ENCODE assay signal across 8 cellular contexts in the genomic region with DNA sequence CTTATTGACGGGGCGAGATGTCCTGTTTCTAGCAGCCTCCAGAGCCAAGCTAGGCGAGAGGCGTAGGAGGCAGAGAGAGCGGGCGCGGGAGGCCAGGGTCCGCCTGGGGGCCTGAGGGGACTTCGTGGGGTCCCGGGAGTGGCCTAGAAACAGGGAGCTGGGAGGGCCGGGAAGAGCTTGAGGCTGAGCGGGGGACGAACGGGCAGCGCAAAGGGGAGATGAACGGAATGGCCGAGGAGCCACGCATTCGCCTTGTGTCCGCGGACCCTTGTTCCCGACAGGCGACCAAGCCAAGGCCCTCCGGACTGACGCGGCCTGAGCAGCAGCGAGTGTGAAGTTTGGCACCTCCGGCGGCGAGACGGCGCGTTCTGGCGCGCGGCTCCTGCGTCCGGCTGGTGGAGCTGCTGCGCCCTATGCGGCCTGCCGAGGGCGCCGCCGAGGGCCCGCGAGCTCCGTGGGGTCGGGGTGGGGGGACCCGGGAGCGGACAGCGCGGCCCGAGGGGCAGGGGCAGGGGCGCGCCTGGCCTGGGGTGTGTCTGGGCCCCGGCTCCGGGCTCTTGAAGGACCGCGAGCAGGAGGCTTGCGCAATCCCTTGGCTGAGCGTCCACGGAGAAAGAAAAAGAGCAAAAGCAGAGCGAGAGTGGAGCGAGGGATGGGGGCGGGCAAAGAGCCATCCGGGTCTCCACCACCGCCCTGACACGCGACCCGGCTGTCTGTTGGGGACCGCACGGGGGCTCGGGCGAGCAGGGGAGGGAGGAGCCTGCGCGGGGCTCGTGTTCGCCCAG. TPM values are rescaled to one million over a fixed set of nuclear protein-coding genes. Genes with fewer than 3 reads are reported as not detected.
DNase-seq lines count a peak whose midpoint lies in the region; ATAC-seq and TF ChIP-seq lines count a peak whose summit lies in the region.

No MANE protein-coding gene starts in this region.

- TF ChIP-seq CTCF in H9 (conservative IDR thresholded peaks at IDR 0.05) (peak; percentile 47), foreskin fibroblast (IDR thresholded peaks at IDR 0.05; ENCODE audit: low read depth, low read length) (no peak)

- no CpG with 5 or more reads among the region's 78 CpGs for WGBS in H9 (ENCODE audit: extremely low coverage, insufficient read length, low lambda C conversion rate)

- no peaks in the 10 kb centered on the region for H3K79me1 ChIP-seq in H9 (ENCODE audit: insufficient read depth, low read depth, low read length, poor library complexity, severe bottlenecking)

- peaks cover 46% of the 10 kb centered on the region for H3K23me2 ChIP-seq in H9 (ENCODE audit: insufficient read length, low read depth, low read length, poor library complexity, severe bottlenecking)

- H3K9me3 Mint-ChIP-seq in H9: peaks cover 2 to 5% of the 10 kb centered on the region in 2 experiments; a peak in 1 of 5 replicates
- H3K9me3 Mint-ChIP-seq in activated CD8-positive, alpha-beta memory T cell treated with anti-CD3 and anti-CD28 coated beads, Interleukin-2, amount 10 ng/mL, durations not matched to agents 7 days and 5 days (ENCODE audit: low read depth): no peaks in the 10 kb centered on the region

- H3K79me2 ChIP-seq in ACC112 (ENCODE audit: control insufficient read depth, insufficient read depth, low read length, unreplicated experiment): peaks cover 13% of the 10 kb centered on the region
- H3K79me2 ChIP-seq in H9 (ENCODE audit: insufficient read depth, low read length): no peaks in the 10 kb centered on the region

- CTCF ChIA-PET in activated CD8-positive, alpha-beta memory T cell treated with anti-CD3 and anti-CD28 coated beads, Interleukin-2, amount 10 ng/mL, durations not matched to agents 7 days and 5 days (lab: Charles Lee): interaction anchor here (0.7 to 4.0 kb wide), 26 partner anchors 12 to 422 kb away, joined by 3 to 44 read pairs (median 5); a partner anchor contains a TSS

- H3K27ac ChIP-seq in ACC112 (ENCODE audit: low read depth, low read length): no peak overlapping the region
- no peak overlapping the region for H3K27ac ChIP-seq in H9 (ENCODE audit: insufficient read length, low read depth, low read length)

- no peak overlapping the region for H2BK5ac ChIP-seq in H9 (ENCODE audit: insufficient read length, low read length)

- H3K9me3 ChIP-seq in H9 (ENCODE audit: control insufficient read depth, low read depth, low read length): no peaks in the 10 kb centered on the region

- peaks cover 39% of the 10 kb centered on the region for H3K27me3 ChIP-seq in ACC112 (ENCODE audit: insufficient read depth, low read length)
- peaks cover 63% of the 10 kb centered on the region for H3K27me3 ChIP-seq in H9 (ENCODE audit: insufficient read depth, low read length)

- no peak overlapping the region for H2BK12ac ChIP-seq in H9 (ENCODE audit: insufficient read length, low read depth, low read length)

- H3K4me1 ChIP-seq in ACC112 (ENCODE audit: control insufficient read depth, insufficient read depth, low read length, unreplicated experiment) (peaks cover 21% of the 10 kb centered on the region), H9 (ENCODE audit: insufficient read depth, low read length) (no peaks in the 10 kb centered on the region)

- H2BK20ac ChIP-seq in H9 (ENCODE audit: low read depth, low read length, poor library complexity, severe bottlenecking): no peak overlapping the region

- peaks cover 90% of the 10 kb centered on the region for H3K27me3 Mint-ChIP-seq in H9 (ENCODE audit: low read depth)
- H3K27me3 Mint-ChIP-seq in activated CD8-positive, alpha-beta memory T cell treated with anti-CD3 and anti-CD28 coated beads, Interleukin-2, amount 10 ng/mL, durations not matched to agents 7 days and 5 days: peaks cover 42% of the 10 kb centered on the region

- H3T11ph ChIP-seq in H9 (ENCODE audit: low read length): no peak overlapping the region

- peak overlapping the region; percentile 66 for H2AFZ ChIP-seq in ACC112 (ENCODE audit: low read length, unreplicated experiment)
- no peak overlapping the region for H2AFZ ChIP-seq in H9 (ENCODE audit: low read length)

- no peaks in the 10 kb centered on the region for H4K20me1 ChIP-seq in H9 (ENCODE audit: control insufficient read depth, insufficient read depth, insufficient read length)

- H3K36me3 Mint-ChIP-seq in H9 (ENCODE audit: insufficient read depth in 1 of 3, low read depth in 3 of 3): no peaks in the 10 kb centered on the region; a peak in 1 of 7 replicates
- peaks cover 14% of the 10 kb centered on the region for H3K36me3 Mint-ChIP-seq in activated CD8-positive, alpha-beta memory T cell treated with anti-CD3 and anti-CD28 coated beads, Interleukin-2, amount 10 ng/mL, durations not matched to agents 7 days and 5 days

- H3K4me3 Mint-ChIP-seq in H9: peak overlapping the region; percentile 12 to 63; a peak in 3 of 5 replicates
- peak overlapping the region; percentile 41 for H3K4me3 Mint-ChIP-seq in activated CD8-positive, alpha-beta memory T cell treated with anti-CD3 and anti-CD28 coated beads, Interleukin-2, amount 10 ng/mL, durations not matched to agents 7 days and 5 days

- H2BK15ac ChIP-seq in H9 (ENCODE audit: low read depth, low read length): no peak overlapping the region

- H3K36me3 ChIP-seq in ACC112 (ENCODE audit: insufficient read depth, low read length): no peaks in the 10 kb centered on the region

- peaks cover 26 to 40% of the 10 kb centered on the region in 2 experiments for H3K4me1 Mint-ChIP-seq in H9
- H3K4me1 Mint-ChIP-seq in activated CD8-positive, alpha-beta memory T cell treated with anti-CD3 and anti-CD28 coated beads, Interleukin-2, amount 10 ng/mL, durations not matched to agents 7 days and 5 days: peaks cover 32% of the 10 kb centered on the region

- H3K23ac ChIP-seq in H9 (ENCODE audit: insufficient read length, low read depth, low read length): no peak overlapping the region

- peak; percentile 74 for DNase-seq in H9
- no peak for DNase-seq in activated CD8-positive, alpha-beta memory T cell treated with anti-CD3 and anti-CD28 coated beads, Interleukin-2, amount 10 ng/mL, durations not matched to agents 7 days and 5 days
- peak; percentile 26 to 71 for DNase-seq in foreskin fibroblast
- peak; percentile 91 for DNase-seq in posterior vena cava (ENCODE audit: low spot score)
- DNase-seq in kidney tubule cell (ENCODE audit: low spot score): no peak
- no peak for DNase-seq in stimulated activated CD4-positive, alpha-beta T cell treated with anti-CD3 and anti-CD28 coated beads, Interleukin-4, amount 100 ng/mL, for 24 hours

- H3K18ac ChIP-seq in H9 (ENCODE audit: insufficient read length, low read depth, low read length): peak overlapping the region; percentile 0

- no peak overlapping the region for H3K56ac ChIP-seq in H9 (ENCODE audit: insufficient read length, low read depth, low read length)

- no peak overlapping the region for H4K5ac ChIP-seq in H9 (ENCODE audit: insufficient read length, low read depth, low read length)

- no peak overlapping the region for H3K14ac ChIP-seq in H9 (ENCODE audit: insufficient read depth, low read length)

- H4K91ac ChIP-seq in H9 (ENCODE audit: insufficient read length, low read depth, low read length): no peak overlapping the region

- H2AK5ac ChIP-seq in H9 (ENCODE audit: insufficient read length, low read length): no peak overlapping the region

- H3K4ac ChIP-seq in H9 (ENCODE audit: low read depth, low read length): no peak overlapping the region

- no peak for ATAC-seq in activated CD8-positive, alpha-beta memory T cell treated with anti-CD3 and anti-CD28 coated beads, Interleukin-2, amount 10 ng/mL, durations not matched to agents 7 days and 5 days
- no peak for ATAC-seq in HG03432 (IDR thresholded peaks at IDR 0.05; ENCODE audit: unreplicated experiment)

- intact Hi-C loops in posterior vena cava (cut with DNase I): loop anchor here in 1 of 2 donors (10.0 kb wide), 1 partner anchor 46 kb away; a partner anchor contains a TSS

- no peak overlapping the region for H3K27ac Mint-ChIP-seq in H9
- H3K27ac Mint-ChIP-seq in activated CD8-positive, alpha-beta memory T cell treated with anti-CD3 and anti-CD28 coated beads, Interleukin-2, amount 10 ng/mL, durations not matched to agents 7 days and 5 days: no peak overlapping the region

- no peak overlapping the region for H2BK120ac ChIP-seq in H9 (ENCODE audit: low read depth, low read length, poor library complexity, severe bottlenecking)

- no peak overlapping the region for H3K9ac ChIP-seq in H9 (ENCODE audit: extremely low read depth, insufficient read length, low read length)

- no peak overlapping the region for H3K4me2 ChIP-seq in H9 (ENCODE audit: insufficient read depth, insufficient read length, low read length)

- H4K8ac ChIP-seq in H9 (replicated peaks; ENCODE audit: insufficient read length, low read depth, low read length): no peak overlapping the region

- H3K4me3 ChIP-seq in ACC112 (ENCODE audit: low read depth, low read length) (peak overlapping the region; percentile 74), foreskin fibroblast (ENCODE audit: low read depth in 1 of 2, low read length in 2 of 2) (peak overlapping the region; percentile 29 to 42)

RNA-seq across cellular contexts. Expression of a gene that starts 1.2 kb away (rescaled TPM):
- total RNA-seq in H9 (2021): 5.1 and 6.2 TPM in 2 replicates
- total RNA-seq in activated CD8-positive, alpha-beta memory T cell treated with anti-CD3 and anti-CD28 coated beads, Interleukin-2, amount 10 ng/mL, durations not matched to agents 7 days and 5 days: 10 to 100 TPM; 28.3 to 36.7 TPM
- 10 to 100 TPM; 11.5 to 14.4 TPM for total RNA-seq in posterior vena cava

RNA-seq across cellular contexts. Expression of a gene that starts 43.5 kb away (rescaled TPM):
- total RNA-seq in H9 (2021) (1.2 and 2.9 TPM in 2 replicates), posterior vena cava (1 to 10 TPM; 4.4 to 5.1 TPM)
- 1 to 10 TPM; 6.8 to 8.6 TPM for total RNA-seq in activated CD8-positive, alpha-beta memory T cell treated with anti-CD3 and anti-CD28 coated beads, Interleukin-2, amount 10 ng/mL, durations not matched to agents 7 days and 5 days

Comparison
In these comparisons a context has a peak if more than half of its experiments do, and no peak if none do; other contexts are left out.
1. DNase-seq: peak in H9 (single experiment), foreskin fibroblast (2 of 2) and posterior vena cava (single experiment); none in activated CD8-positive, alpha-beta memory T cell treated with anti-CD3 and anti-CD28 coated beads, Interleukin-2, amount 10 ng/mL, durations not matched to agents 7 days and 5 days (single experiment), kidney tubule cell (single experiment) and stimulated activated CD4-positive, alpha-beta T cell treated with anti-CD3 and anti-CD28 coated beads, Interleukin-4, amount 100 ng/mL, for 24 hours (single experiment).